1 cellular context compared by ENCODE assay signal in the genomic region with DNA sequence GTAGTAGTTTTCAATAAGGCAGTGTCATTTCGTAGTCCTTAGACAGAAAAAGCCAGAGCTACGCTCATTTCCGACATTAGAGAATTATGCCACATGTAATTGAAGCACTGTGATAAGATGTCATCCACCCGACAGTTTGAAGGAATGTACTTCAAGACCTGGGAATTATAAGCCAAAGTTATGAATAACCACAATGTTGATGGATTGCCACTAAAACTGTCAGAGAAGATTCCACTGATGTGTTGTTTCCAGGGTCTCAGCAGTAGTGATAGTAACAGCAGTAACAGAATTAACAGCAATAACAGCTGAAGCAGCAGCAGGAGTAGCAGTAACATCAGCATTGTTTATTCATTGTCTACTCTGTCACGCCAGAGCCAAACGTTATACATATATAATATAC.
TF ChIP-seq lines count a peak whose summit lies in the region.

No MANE protein-coding gene starts in this region.

TF ChIP-seq in K562, 482 proteins besides CTCF, POLR2A, EP300 and RAD21:
- TF ChIP-seq MEIS2 (IDR thresholded peaks at IDR 0.05; ENCODE audit: partially characterized antibody) (peak; percentile 92), PBX2 (CRISPR knock-in tag; IDR thresholded peaks at IDR 0.05; ENCODE audit: low read depth) (no peak), PBX2 (tag; conservative IDR thresholded peaks at IDR 0.05; ENCODE audit: low read depth) (peak; percentile 77), ARNT (IDR thresholded peaks at IDR 0.05) (no peak), TEAD4 (IDR thresholded peaks at IDR 0.05; ENCODE audit: low read length) (peak; percentile 41; the same call in 1 of the 2 replicates), TEAD4 (CRISPR knock-in tag; IDR thresholded peaks at IDR 0.05; ENCODE audit: borderline replicate concordance) (no peak)
- TF ChIP-seq, protein P1, sequence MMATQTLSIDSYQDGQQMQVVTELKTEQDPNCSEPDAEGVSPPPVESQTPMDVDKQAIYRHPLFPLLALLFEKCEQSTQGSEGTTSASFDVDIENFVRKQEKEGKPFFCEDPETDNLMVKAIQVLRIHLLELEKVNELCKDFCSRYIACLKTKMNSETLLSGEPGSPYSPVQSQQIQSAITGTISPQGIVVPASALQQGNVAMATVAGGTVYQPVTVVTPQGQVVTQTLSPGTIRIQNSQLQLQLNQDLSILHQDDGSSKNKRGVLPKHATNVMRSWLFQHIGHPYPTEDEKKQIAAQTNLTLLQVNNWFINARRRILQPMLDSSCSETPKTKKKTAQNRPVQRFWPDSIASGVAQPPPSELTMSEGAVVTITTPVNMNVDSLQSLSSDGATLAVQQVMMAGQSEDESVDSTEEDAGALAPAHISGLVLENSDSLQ (IDR thresholded peaks at IDR 0.05), result peak; percentile 48
